11 cellular contexts compared by ENCODE assay signal in genomic region chr17:10754109-10754508, GRCh38. TPM values are rescaled to one million over a fixed set of nuclear protein-coding genes. Genes with fewer than 3 reads are reported as not detected.
DNase-seq lines count a peak whose midpoint lies in the region; ATAC-seq, FAIRE-seq and TF ChIP-seq lines count a peak whose summit lies in the region.
"Had no signal": no experiment of that assay in that cellular context is flagged by ENCODE, and none has a peak within 500 bp of the region (broad histone marks: within the 10 kb centered on the region; RNA-seq: fewer than 3 reads in every experiment).

No MANE protein-coding gene starts in this region.

- peak; percentile 23 to 32 (median 26); a peak in 3 of 6 replicates for TF ChIP-seq CTCF in K562 (IDR thresholded peaks at IDR 0.05 in 2 of 3, conservative IDR thresholded peaks at IDR 0.05 in 1 of 3; ENCODE audit: insufficient read depth in 2 of 3, low read depth in 1 of 3, low read length in 3 of 3)
- TF ChIP-seq CTCF in dorsolateral prefrontal cortex (IDR thresholded peaks at IDR 0.05 in 54 of 56, conservative IDR thresholded peaks at IDR 0.05 in 2 of 56; ENCODE audit: low read depth in 1 of 56, partially characterized antibody in 56 of 56), result peak in 5 of 56 donors; percentile 7 to 26 (median 9)

- no peak overlapping the region for H3K4me2 ChIP-seq in K562 (ENCODE audit: insufficient read depth, low read length)

- no peak for TF ChIP-seq EP300 in K562 (IDR thresholded peaks at IDR 0.05; ENCODE audit: low read length)

- 0% methylated on average over 2 of the region's 2 CpGs for WGBS in K562 (ENCODE audit: insufficient coverage, low coverage, missing lambda C conversion rate)

- H3K9ac ChIP-seq in K562 (ENCODE audit: insufficient read depth in 1 of 2, low read depth in 2 of 2, low read length in 2 of 2), result no peak overlapping the region

- peak; percentile 4 for DNase-seq in NCI-H2171 treated with DMSO at 0.1 percent for 48 hours (lab: John Stamatoyannopoulos, UW)
- DNase-seq in NCI-H2171 (lab: John Stamatoyannopoulos, UW), result no peak
- peak; percentile 18 for DNase-seq in M059J (ENCODE audit: low read depth)
- DNase-seq in K562 (ENCODE audit: extremely low read depth in 1 of 4, low spot score in 3 of 4), result peak; percentile 16 to 51 (median 34)
- DNase-seq in renal cortical epithelial cell (ENCODE audit: low read depth), result peak; percentile 16
- DNase-seq in NCI-H2029 (lab: John Stamatoyannopoulos, UW), result no peak
- no peak for DNase-seq in dorsolateral prefrontal cortex

- no TSS peak for BruUV-seq in K562 (replicated peaks; lab: Mats Ljungman, UMichigan)

- H3K9me1 ChIP-seq in K562 (ENCODE audit: control insufficient read depth, insufficient read depth, low read length), result no peaks in the 10 kb centered on the region

- no peak overlapping the region for H2AFZ ChIP-seq in K562 (ENCODE audit: low read depth, low read length)

- H4K20me1 ChIP-seq in K562 (replicated peaks; ENCODE audit: control insufficient read depth, insufficient read depth, low read length), result peaks cover 6% of the 10 kb centered on the region; the same call in 1 of the 2 replicates

- in situ Hi-C loops in K562 (cut with MboI), result no loop called here

- TF ChIP-seq POLR2A in K562 (conservative IDR thresholded peaks at IDR 0.05), result no peak

- peaks cover 3 to 16% of the 10 kb centered on the region in 2 experiments; a peak in 3 of 5 replicates for H3K27me3 ChIP-seq in K562 (ENCODE audit: control insufficient read depth in 2 of 2, insufficient read depth in 2 of 2, low read length in 2 of 2)
- H3K27me3 ChIP-seq in dorsolateral prefrontal cortex, result no peaks in the 10 kb centered on the region

- no peaks in the 10 kb centered on the region for H3K9me3 ChIP-seq in K562 (replicated peaks; ENCODE audit: control insufficient read depth, insufficient read depth, low read depth, low read length)
- H3K9me3 ChIP-seq: thoracic aorta had no signal

- no peaks in the 10 kb centered on the region for H3K79me2 ChIP-seq in K562 (ENCODE audit: control insufficient read depth, insufficient read depth, low read length)

- H3K4me3 ChIP-seq in K562, result no peak overlapping the region
- no peak overlapping the region for H3K4me3 ChIP-seq in dorsolateral prefrontal cortex
- H3K4me3 ChIP-seq: thoracic aorta had no signal

- TF ChIP-seq RAD21 in K562 (CRISPR knock-in tag; conservative IDR thresholded peaks at IDR 0.05 in 1 of 2, IDR thresholded peaks at IDR 0.05 in 1 of 2), result no peak

- CTCF ChIA-PET in K562 (lab: Yijun Ruan, JAX; ENCODE audit: low intra/inter-chr PET ratio), result no interaction called here

- ATAC-seq in K562 (peak; percentile 29; the same call in 1 of the 3 replicates), HG03457 (IDR thresholded peaks at IDR 0.05; ENCODE audit: unreplicated experiment) (no peak)
- ATAC-seq: CD8-positive, alpha-beta T cell; T-cell had no signal

- H3K36me3 ChIP-seq in K562 (ENCODE audit: control insufficient read depth, insufficient read depth, low read length), result no peaks in the 10 kb centered on the region
- H3K36me3 ChIP-seq: thoracic aorta had no signal

- intact Hi-C loops in K562 (cut with micrococcal nuclease) (no loop called here), dorsolateral prefrontal cortex (cut with DNase I) (no loop called here)

- FAIRE-seq in K562 (lab: Jason Lieb, UNC), result no peak

- POLR2A ChIA-PET in K562 (lab: Yijun Ruan, JAX), result no interaction called here

- no peaks in the 10 kb centered on the region for H3K4me1 ChIP-seq in K562 (replicated peaks in 1 of 2; ENCODE audit: control insufficient read depth in 2 of 2, insufficient read depth in 2 of 2, low read length in 2 of 2)

- no peak overlapping the region for H3K27ac ChIP-seq in K562 (ENCODE audit: extremely low read depth, low read depth, low read length)
- H3K27ac ChIP-seq in dorsolateral prefrontal cortex, result no peak overlapping the region
- H3K27ac ChIP-seq: thoracic aorta had no signal

RNA-seq across cellular contexts. Expression of gene TMEM220, which starts 24.3 kb away (rescaled TPM):
- 0.32 TPM in 1 of 2 replicates, not detected in the other for total RNA-seq in M059J (2014; rRNA removed; shearing (Covaris generic))
- not detected in 2 replicates for total RNA-seq in K562 (2011; cell fraction: chromatin; rRNA removed; ENCODE audit: low replicate concordance)
- total RNA-seq in K562 (2011; cell fraction: nucleolus; rRNA removed), result not detected in 2 replicates
- not detected in 2 replicates for total RNA-seq in K562 (2011; cell fraction: nucleoplasm; rRNA removed)
- not detected in 2 replicates for total RNA-seq in K562 (2014; rRNA removed)
- total RNA-seq in K562 (2014; rRNA removed; fragmentation: Illumina TruSeq; extraction: Trizol), result not detected in 2 replicates
- not detected in 2 replicates for total RNA-seq in K562 (2015; rRNA removed; fragmentation: Illumina TruSeq; extraction: Trizol)
- not detected in 2 replicates for total RNA-seq in K562 (2021)
- not detected in 2 replicates for polyA plus RNA-seq in K562 (2011; rRNA removed)
- polyA plus RNA-seq in K562 (2011; cell fraction: cytosol; rRNA removed), result not detected in 2 replicates
- not detected in 2 replicates for polyA plus RNA-seq in K562 (2011; cell fraction: nucleus; rRNA removed)
- 0.03 and 0.25 TPM in 2 replicates for polyA plus RNA-seq in K562 (2012)
- polyA plus RNA-seq in K562 (2014; fragmentation: Illumina TruSeq; extraction: Trizol), result not detected in 2 replicates
- not detected for polyA plus RNA-seq in K562 (2014; fragmentation: Nextera tagmentation; extraction: Ambion mirVana)
- not detected in 2 replicates for polyA plus RNA-seq in K562 (2014; rRNA removed)
- not detected in 2 replicates for polyA minus RNA-seq in K562 (2011; rRNA and poly(A)+ RNA removed)
- polyA minus RNA-seq in K562 (2011; cell fraction: cytosol; rRNA and poly(A)+ RNA removed), result not detected in 2 replicates
- not detected in 2 replicates for polyA minus RNA-seq in K562 (2011; cell fraction: nucleus; rRNA and poly(A)+ RNA removed)
- 1.6 and 1.9 TPM in 2 replicates for total RNA-seq in renal cortical epithelial cell
- total RNA-seq in dorsolateral prefrontal cortex, result 10 to 100 TPM in 1 of 120 experiments, 1 to 10 TPM in 118, under 1 TPM in 1; 0.47 to 11.5 (median 3.9) TPM

RNA-seq across cellular contexts. Expression of gene TMEM238L, which starts 49.8 kb away (rescaled TPM):
- total RNA-seq in M059J (2014; rRNA removed; shearing (Covaris generic)), result not detected in 2 replicates
- not detected in 2 replicates for total RNA-seq in K562 (2011; cell fraction: chromatin; rRNA removed; ENCODE audit: low replicate concordance)
- total RNA-seq in K562 (2011; cell fraction: nucleolus; rRNA removed), result not detected in 2 replicates
- not detected in 2 replicates for total RNA-seq in K562 (2011; cell fraction: nucleoplasm; rRNA removed)
- total RNA-seq in K562 (2014; rRNA removed) (not detected in 2 replicates), K562 (2014; rRNA removed; fragmentation: Illumina TruSeq; extraction: Trizol) (not detected in 2 replicates), K562 (2015; rRNA removed; fragmentation: Illumina TruSeq; extraction: Trizol) (not detected in 2 replicates), K562 (2021) (not detected in 2 replicates), renal cortical epithelial cell (not detected in 2 replicates), dorsolateral prefrontal cortex (1 to 10 TPM in 8 of 120 experiments, under 1 TPM in 15, not detected in 97; 0.30 to 7.8 (median 0.77) TPM)
- polyA plus RNA-seq in K562 (2011; rRNA removed) (not detected in 2 replicates), K562 (2014; fragmentation: Illumina TruSeq; extraction: Trizol) (not detected in 2 replicates), K562 (2014; fragmentation: Nextera tagmentation; extraction: Ambion mirVana) (not detected), K562 (2014; rRNA removed) (not detected in 2 replicates)
- polyA plus RNA-seq in K562 (2011; cell fraction: cytosol; rRNA removed), result not detected in 2 replicates
- not detected in 2 replicates for polyA plus RNA-seq in K562 (2011; cell fraction: nucleus; rRNA removed)
- not detected in 2 replicates for polyA plus RNA-seq in K562 (2012)
- polyA minus RNA-seq in K562 (2011; rRNA and poly(A)+ RNA removed), result not detected in 2 replicates
- not detected in 2 replicates for polyA minus RNA-seq in K562 (2011; cell fraction: cytosol; rRNA and poly(A)+ RNA removed)
- polyA minus RNA-seq in K562 (2011; cell fraction: nucleus; rRNA and poly(A)+ RNA removed), result not detected in 2 replicates
- total RNA-seq: CD8-positive, alpha-beta T cell; T-cell; thoracic aorta had no signal

RNA-seq across cellular contexts. Expression of gene ADPRM, which starts 56.7 kb away (rescaled TPM):
- 3.5 and 9.5 TPM in 2 replicates for total RNA-seq in M059J (2014; rRNA removed; shearing (Covaris generic))
- 6.3 and 16.1 TPM in 2 replicates for total RNA-seq in K562 (2011; cell fraction: chromatin; rRNA removed; ENCODE audit: low replicate concordance)
- total RNA-seq in K562 (2011; cell fraction: nucleolus; rRNA removed), result 5.8 and 6.8 TPM in 2 replicates
- 5.5 and 8.9 TPM in 2 replicates for total RNA-seq in K562 (2011; cell fraction: nucleoplasm; rRNA removed)
- total RNA-seq in K562 (2014; rRNA removed) (4.0 and 4.7 TPM in 2 replicates), K562 (2014; rRNA removed; fragmentation: Illumina TruSeq; extraction: Trizol) (9.0 and 10.0 TPM in 2 replicates), K562 (2015; rRNA removed; fragmentation: Illumina TruSeq; extraction: Trizol) (4.6 and 5.2 TPM in 2 replicates), K562 (2021) (5.1 and 5.3 TPM in 2 replicates), renal cortical epithelial cell (13.3 and 18.9 TPM in 2 replicates), dorsolateral prefrontal cortex (10 to 100 TPM in 55 of 120 experiments, 1 to 10 TPM in 65; 4.4 to 14.2 (median 9.8) TPM)
- polyA plus RNA-seq in K562 (2011; rRNA removed) (11.4 and 11.5 TPM in 2 replicates), K562 (2014; fragmentation: Illumina TruSeq; extraction: Trizol) (6.0 and 6.2 TPM in 2 replicates), K562 (2014; fragmentation: Nextera tagmentation; extraction: Ambion mirVana) (10 to 100 TPM; 13.8 to 17.6 TPM), K562 (2014; rRNA removed) (5.5 and 5.6 TPM in 2 replicates)
- polyA plus RNA-seq in K562 (2011; cell fraction: cytosol; rRNA removed), result 3.9 and 8.4 TPM in 2 replicates
- polyA plus RNA-seq in K562 (2011; cell fraction: nucleus; rRNA removed), result 3.4 and 5.5 TPM in 2 replicates
- polyA plus RNA-seq in K562 (2012), result 5.6 and 10.6 TPM in 2 replicates
- polyA minus RNA-seq in K562 (2011; rRNA and poly(A)+ RNA removed), result 16.4 and 17.1 TPM in 2 replicates
- polyA minus RNA-seq in K562 (2011; cell fraction: cytosol; rRNA and poly(A)+ RNA removed), result 2.2 and 2.7 TPM in 2 replicates
- polyA minus RNA-seq in K562 (2011; cell fraction: nucleus; rRNA and poly(A)+ RNA removed), result 5.3 and 9.8 TPM in 2 replicates

RNA-seq across cellular contexts. Expression of gene SCO1, which starts 56.8 kb away (rescaled TPM):
- 19.9 and 29.5 TPM in 2 replicates for total RNA-seq in M059J (2014; rRNA removed; shearing (Covaris generic))
- total RNA-seq in K562 (2011; cell fraction: chromatin; rRNA removed; ENCODE audit: low replicate concordance), result 15.9 and 22.9 TPM in 2 replicates
- 34.9 and 35.4 TPM in 2 replicates for total RNA-seq in K562 (2011; cell fraction: nucleolus; rRNA removed)
- 22.3 and 24.8 TPM in 2 replicates for total RNA-seq in K562 (2011; cell fraction: nucleoplasm; rRNA removed)
- 40.9 and 51.1 TPM in 2 replicates for total RNA-seq in K562 (2014; rRNA removed)
- total RNA-seq in K562 (2014; rRNA removed; fragmentation: Illumina TruSeq; extraction: Trizol), result 24.1 and 24.6 TPM in 2 replicates
- total RNA-seq in K562 (2015; rRNA removed; fragmentation: Illumina TruSeq; extraction: Trizol), result 19.7 and 20.5 TPM in 2 replicates
- 32.9 and 35.1 TPM in 2 replicates for total RNA-seq in K562 (2021)
- 17.3 and 22.1 TPM in 2 replicates for polyA plus RNA-seq in K562 (2011; rRNA removed)
- 10.0 and 13.6 TPM in 2 replicates for polyA plus RNA-seq in K562 (2011; cell fraction: cytosol; rRNA removed)
- polyA plus RNA-seq in K562 (2011; cell fraction: nucleus; rRNA removed), result 12.4 and 25.9 TPM in 2 replicates
- polyA plus RNA-seq in K562 (2012), result 9.6 and 13.6 TPM in 2 replicates
- 16.0 and 16.6 TPM in 2 replicates for polyA plus RNA-seq in K562 (2014; fragmentation: Illumina TruSeq; extraction: Trizol)
- polyA plus RNA-seq in K562 (2014; fragmentation: Nextera tagmentation; extraction: Ambion mirVana), result 1 to 10 TPM; 7.1 to 8.6 TPM
- polyA plus RNA-seq in K562 (2014; rRNA removed), result 28.1 and 35.6 TPM in 2 replicates
- 19.9 and 21.2 TPM in 2 replicates for polyA minus RNA-seq in K562 (2011; rRNA and poly(A)+ RNA removed)
- 9.2 and 13.8 TPM in 2 replicates for polyA minus RNA-seq in K562 (2011; cell fraction: cytosol; rRNA and poly(A)+ RNA removed)
- 27.3 and 33.8 TPM in 2 replicates for polyA minus RNA-seq in K562 (2011; cell fraction: nucleus; rRNA and poly(A)+ RNA removed)
- 39.1 and 48.5 TPM in 2 replicates for total RNA-seq in renal cortical epithelial cell
- total RNA-seq in dorsolateral prefrontal cortex, result 10 to 100 TPM; 16.9 to 39.9 (median 23.3) TPM

Comparison
In these comparisons a context has a peak if more than half of its experiments do, and no peak if none do; other contexts are left out.
1. DNase-seq: peak in NCI-H2171 treated with DMSO at 0.1 percent for 48 hours (single experiment), M059J (single experiment), K562 (4 of 4) and renal cortical epithelial cell (single experiment); none in NCI-H2171 (single experiment), NCI-H2029 (single experiment) and dorsolateral prefrontal cortex (0 of 10).